15 cellular contexts compared by ENCODE assay signal in the genomic region with DNA sequence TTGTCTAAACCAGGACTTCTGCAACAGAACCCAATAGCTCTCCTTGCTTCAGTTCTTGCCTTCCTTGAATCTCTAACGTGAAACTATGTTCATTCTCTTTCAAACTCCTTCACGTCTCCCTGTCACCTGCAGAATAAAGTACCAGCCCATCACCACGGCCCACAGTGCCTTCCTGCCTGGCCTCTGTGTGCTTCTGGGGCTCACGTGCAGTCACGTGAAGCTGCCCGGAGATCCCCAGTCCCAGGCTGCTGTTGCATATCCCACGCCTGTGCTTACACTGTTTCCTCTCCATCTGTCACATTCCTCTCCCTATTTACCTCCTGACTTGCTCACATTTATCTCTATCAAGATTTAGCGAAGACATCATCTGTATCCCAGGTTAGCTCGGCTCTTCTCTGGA.
DNase-seq lines count a peak whose midpoint lies in the region; ATAC-seq and TF ChIP-seq lines count a peak whose summit lies in the region.
"Had no signal": no experiment of that assay in that cellular context is flagged by ENCODE, and none has a peak within 500 bp of the region (broad histone marks: within the 10 kb centered on the region; RNA-seq: fewer than 3 reads in every experiment).

No MANE protein-coding gene starts in this region.

- H3K4me2 ChIP-seq in neuronal stem cell (ENCODE audit: insufficient read depth, low read length, poor library complexity, severe bottlenecking): no peak overlapping the region

- peak overlapping the region; percentile 89 for H3K27ac Mint-ChIP-seq in HFFc6
- no peak overlapping the region for H3K27ac Mint-ChIP-seq in T-cell

- H3K4me1 ChIP-seq in neuronal stem cell (ENCODE audit: control insufficient read depth in 2 of 2, insufficient read depth in 1 of 2, low read depth in 1 of 2, low read length in 2 of 2): peaks cover 9 to 19% of the 10 kb centered on the region in 2 donors

- WGBS in neuronal stem cell (ENCODE audit: extremely low coverage in 2 of 2, insufficient read length in 2 of 2, insufficient replicate concordance in 1 of 2), 2 donors: no CpG with 5 or more reads among the region's 9 CpGs

- H3K27me3 Mint-ChIP-seq in HFFc6 (ENCODE audit: insufficient read depth): no peaks in the 10 kb centered on the region; the same call in 1 of the 2 replicates
- peaks cover 28 to 32% of the 10 kb centered on the region in 2 donors for H3K27me3 Mint-ChIP-seq in T-cell

- no peaks in the 10 kb centered on the region for H3K9me3 ChIP-seq in neuronal stem cell (replicated peaks in 1 of 2; ENCODE audit: control insufficient read depth in 2 of 2, insufficient read depth in 1 of 2, low read depth in 1 of 2, low read length in 2 of 2)
- H3K9me3 ChIP-seq: thyroid gland had no signal

- POLR2A ChIA-PET in T-cell (lab: Charles Lee): no interaction called here

- no peak for TF ChIP-seq CTCF in HFFc6 (IDR thresholded peaks at IDR 0.05)

- no peak overlapping the region for H2AK5ac ChIP-seq in neuronal stem cell (ENCODE audit: low read depth, low read length)

- H3K36me3 Mint-ChIP-seq in HFFc6 (ENCODE audit: low read depth) (peaks cover 68% of the 10 kb centered on the region), T-cell (no peaks in the 10 kb centered on the region)

- H3K9me3 Mint-ChIP-seq in HFFc6 (no peaks in the 10 kb centered on the region), T-cell (no peaks in the 10 kb centered on the region)

- no peak overlapping the region for H2BK120ac ChIP-seq in neuronal stem cell (ENCODE audit: low read depth, low read length)

- no peak overlapping the region for H4K91ac ChIP-seq in neuronal stem cell (ENCODE audit: low read depth, low read length, poor library complexity)

- H3K4ac ChIP-seq in neuronal stem cell (ENCODE audit: low read length): no peak overlapping the region

- H3K9ac ChIP-seq in neuronal stem cell (ENCODE audit: low read depth, low read length, poor library complexity): no peak overlapping the region

- no peak overlapping the region for H3K4me3 ChIP-seq in neuronal stem cell (ENCODE audit: low read length in 2 of 2)
- H3K4me3 ChIP-seq: SK-N-MC, thyroid gland had no signal

- CTCF ChIA-PET in T-cell (lab: Charles Lee): interaction anchor here in 1 of 2 donors (0.6 kb wide), 1 partner anchor 227 kb away, joined by 5 read pairs; no protein-coding TSS in a partner anchor

- no peak overlapping the region for H3K23ac ChIP-seq in neuronal stem cell (ENCODE audit: low read depth, low read length, poor library complexity)

- H3K27me3 ChIP-seq in neuronal stem cell (ENCODE audit: control insufficient read depth in 3 of 3, insufficient read depth in 3 of 3, low read depth in 1 of 3, low read length in 3 of 3): no peaks in the 10 kb centered on the region
- H3K27me3 ChIP-seq: thyroid gland had no signal

- no peak overlapping the region for H2BK12ac ChIP-seq in neuronal stem cell (ENCODE audit: low read length)

- H4K8ac ChIP-seq in neuronal stem cell (ENCODE audit: low read depth, low read length): no peak overlapping the region

- H3K14ac ChIP-seq in neuronal stem cell (ENCODE audit: low read length): no peak overlapping the region

- DNase-seq in HFFc6: no peak
- DNase-seq in NCI-H524 (lab: John Stamatoyannopoulos, UW): peak; percentile 23 to 71
- DNase-seq in neuronal stem cell (ENCODE audit: low spot score): no peak
- DNase-seq in ecto neural progenitor cell (ENCODE audit: low spot score): no peak
- DNase-seq in T-cell: no peak
- DNase-seq in NCI-H1105 treated with DMSO at 0.1 percent for 48 hours (lab: John Stamatoyannopoulos, UW): no peak
- DNase-seq in NCI-H446 treated with DMSO at 0.1 percent for 48 hours (lab: John Stamatoyannopoulos, UW): no peak
- DNase-seq: AML-193; H7; islet precursor cell; NCI-H2227 treated with DMSO at 0.1 percent for 48 hours; stimulated activated CD4-positive, alpha-beta T cell treated with anti-CD3 and anti-CD28 coated beads, Interleukin-1b, Interleukin-23, amount 100 ng/mL, for 48 hours; thyroid gland had no signal

- no peak overlapping the region for H2BK5ac ChIP-seq in neuronal stem cell (ENCODE audit: low read length)

- no peak overlapping the region for H3K27ac ChIP-seq in neuronal stem cell (replicated peaks; ENCODE audit: low read length)
- H3K27ac ChIP-seq: thyroid gland had no signal

- H2AFZ ChIP-seq in neuronal stem cell (ENCODE audit: low read length): no peak overlapping the region

- ATAC-seq in GM18519 (IDR thresholded peaks at IDR 0.05; ENCODE audit: low FRiP score, unreplicated experiment): peak; percentile 63
- ATAC-seq in T-cell (replicated peaks in 1 of 4): no peak

- H3K36me3 ChIP-seq in neuronal stem cell (replicated peaks in 1 of 2; ENCODE audit: control insufficient read depth in 2 of 2, insufficient read depth in 2 of 2, low read length in 2 of 2): no peaks in the 10 kb centered on the region
- H3K36me3 ChIP-seq: thyroid gland had no signal

- H3K18ac ChIP-seq in neuronal stem cell (ENCODE audit: low read length): peak overlapping the region; percentile 59

- H3K4me1 Mint-ChIP-seq in HFFc6 (ENCODE audit: low read depth) (peaks cover 96% of the 10 kb centered on the region), T-cell (peaks cover 0 to 6% (median 0%) of the 10 kb centered on the region in 3 donors)

- H2BK15ac ChIP-seq in neuronal stem cell (ENCODE audit: low read length): no peak overlapping the region

- H3K79me1 ChIP-seq in neuronal stem cell (ENCODE audit: low read depth, low read length): no peaks in the 10 kb centered on the region

- H3K4me3 Mint-ChIP-seq in HFFc6 (no peak overlapping the region), T-cell (no peak overlapping the region)

Comparison
In these comparisons a context has a peak if more than half of its experiments do, and no peak if none do; other contexts are left out.
1. DNase-seq: peak in NCI-H524 (2 of 2); none in HFFc6 (single experiment), neuronal stem cell (single experiment), ecto neural progenitor cell (single experiment), T-cell (0 of 34), NCI-H1105 treated with DMSO at 0.1 percent for 48 hours (single experiment) and NCI-H446 treated with DMSO at 0.1 percent for 48 hours (single experiment).